In genomic region chr12:3150820-3151590, GRCh38 we compare ENCODE assay signal across 10 cellular contexts.
DNase-seq lines count a peak whose midpoint lies in the region; ATAC-seq and TF ChIP-seq lines count a peak whose summit lies in the region.
"Had no signal": no experiment of that assay in that cellular context is flagged by ENCODE, and none has a peak within 500 bp of the region (broad histone marks: within the 10 kb centered on the region; RNA-seq: fewer than 3 reads in every experiment).

No MANE protein-coding gene starts in this region.

- peaks cover 7% of the 10 kb centered on the region for H3K36me3 Mint-ChIP-seq in type B pancreatic cell

- peak overlapping the region; percentile 54 for H3K27ac Mint-ChIP-seq in type B pancreatic cell
- H3K27ac Mint-ChIP-seq: T-helper 1 cell treated with Interleukin-12 subunit alpha and Interleukin-12 subunit beta and Interleukin-4 antibody, amounts not matched to agents 30 μg/mL and 1 μg/mL, for 36 hours had no signal

- H3K4me1 Mint-ChIP-seq in type B pancreatic cell (ENCODE audit: unreplicated experiment) = peaks cover 42% of the 10 kb centered on the region

- H4K20me1 ChIP-seq in PC-3 (ENCODE audit: low read length) = no peaks in the 10 kb centered on the region

- peaks cover 39% of the 10 kb centered on the region for H3K4me1 ChIP-seq in HUES64 (ENCODE audit: insufficient read depth, low read length)
- H3K4me1 ChIP-seq in body of pancreas = peaks cover 27% of the 10 kb centered on the region
- peaks cover 25% of the 10 kb centered on the region for H3K4me1 ChIP-seq in iPS-20b (ENCODE audit: insufficient read depth, low read length)
- H3K4me1 ChIP-seq in PC-3 (ENCODE audit: insufficient read depth, low read length) = no peaks in the 10 kb centered on the region

- H3K36me3 ChIP-seq in HUES64 (ENCODE audit: insufficient read depth, low read length) (no peaks in the 10 kb centered on the region), body of pancreas (replicated peaks in 1 of 2; ENCODE audit: insufficient read depth in 1 of 2, low read depth in 2 of 2) (no peaks in the 10 kb centered on the region), iPS-20b (ENCODE audit: insufficient read depth, low read depth, low read length) (no peaks in the 10 kb centered on the region), PC-3 (ENCODE audit: low read depth, low read length) (no peaks in the 10 kb centered on the region)

- POLR2A ChIA-PET in PC-3 (lab: Charles Lee; ENCODE audit: unreplicated experiment) = no interaction called here

- H3K9me3 ChIP-seq in HUES64 (ENCODE audit: insufficient read depth, low read depth, low read length) (no peaks in the 10 kb centered on the region), body of pancreas (no peaks in the 10 kb centered on the region), iPS-20b (ENCODE audit: insufficient read depth, low read depth, low read length) (no peaks in the 10 kb centered on the region), PC-3 (ENCODE audit: low read length) (no peaks in the 10 kb centered on the region)

- no peaks in the 10 kb centered on the region for H3F3A ChIP-seq in PC-3 (ENCODE audit: low read length, unreplicated experiment)

- TF ChIP-seq CTCF in body of pancreas (IDR thresholded peaks at IDR 0.05) (no peak), type B pancreatic cell (conservative IDR thresholded peaks at IDR 0.05) (no peak), PC-3 (conservative IDR thresholded peaks at IDR 0.05; ENCODE audit: low read depth, low read length) (no peak)

- no peak overlapping the region for H3K4me2 ChIP-seq in PC-3 (ENCODE audit: low read length)

- no peaks in the 10 kb centered on the region for H3K79me2 ChIP-seq in PC-3 (ENCODE audit: low read length)

- no peaks in the 10 kb centered on the region for H3K27me3 ChIP-seq in HUES64 (ENCODE audit: insufficient read depth, low read length)
- no peaks in the 10 kb centered on the region for H3K27me3 ChIP-seq in body of pancreas
- H3K27me3 ChIP-seq in iPS-20b (ENCODE audit: insufficient read depth, low read length) = no peaks in the 10 kb centered on the region
- no peaks in the 10 kb centered on the region for H3K27me3 ChIP-seq in PC-3 (ENCODE audit: low read length)

- no peaks in the 10 kb centered on the region for H3K9me2 ChIP-seq in PC-3 (replicated peaks; ENCODE audit: low read length)

- ATAC-seq in body of pancreas (peak; percentile 56), PC-3 (no peak)

- H3K27ac ChIP-seq in HUES64 (ENCODE audit: low read depth, low read length) = peak overlapping the region; percentile 62
- peak overlapping the region; percentile 0 to 67 (median 36) for H3K27ac ChIP-seq in body of pancreas
- H3K27ac ChIP-seq in iPS-20b (ENCODE audit: low read length) = no peak overlapping the region
- H3K27ac ChIP-seq in PC-3 (ENCODE audit: low read length) = no peak overlapping the region

- H3K4me3 ChIP-seq in HUES64 (ENCODE audit: low read length) = no peak overlapping the region
- no peak overlapping the region for H3K4me3 ChIP-seq in body of pancreas
- H3K4me3 ChIP-seq in iPS-20b (ENCODE audit: low read length) = peak overlapping the region; percentile 5; the same call in 1 of the 2 replicates
- no peak overlapping the region for H3K4me3 ChIP-seq in PC-3 (ENCODE audit: low read length)

- DNase-seq in body of pancreas = peak in 1 of 4 donors; percentile 22
- DNase-seq in type B pancreatic cell (ENCODE audit: extremely low spot score, unreplicated experiment) = no peak
- no peak for DNase-seq in activated CD4-positive, alpha-beta T cell treated with anti-CD3 and anti-CD28 coated beads for 48 hours
- no peak for DNase-seq in PC-3
- no peak for DNase-seq in MV-4-11 (lab: John Stamatoyannopoulos, UW)
- DNase-seq: activated CD8-positive, alpha-beta memory T cell treated with anti-CD3 and anti-CD28 coated beads, Interleukin-2, amount 50 U/mL, for 48 hours; occipital lobe had no signal

- H3K27me3 Mint-ChIP-seq in type B pancreatic cell = peaks cover 15% of the 10 kb centered on the region

- intact Hi-C loops in body of pancreas (cut with DNase I) (no loop called here), PC-3 (cut with micrococcal nuclease) (no loop called here)

- H3K9ac ChIP-seq in HUES64 (ENCODE audit: low read depth, low read length) (peak overlapping the region; percentile 51), iPS-20b (ENCODE audit: low read depth, low read length) (peak overlapping the region; percentile 28; the same call in 1 of the 2 replicates), PC-3 (ENCODE audit: low read length) (no peak overlapping the region)

- no TSS peak for BruUV-seq in PC-3 (replicated peaks; lab: Mats Ljungman, UMichigan)

- CTCF ChIA-PET in PC-3 (lab: Charles Lee) = no interaction called here

- 45% methylated on average over 15 of the region's 15 CpGs for WGBS in HUES64
- 49 to 61% methylated on average over 14 to 15 of the region's 15 CpGs for WGBS in body of pancreas, 2 donors

- H2AFZ ChIP-seq in PC-3 (ENCODE audit: low read length) = no peak overlapping the region

- TF ChIP-seq POLR2A in body of pancreas (IDR thresholded peaks at IDR 0.05) = no peak

- no peaks in the 10 kb centered on the region for H3K9me3 Mint-ChIP-seq in type B pancreatic cell
- H3K9me3 Mint-ChIP-seq: T-helper 1 cell treated with Interleukin-12 subunit alpha and Interleukin-12 subunit beta and Interleukin-4 antibody, amounts not matched to agents 30 μg/mL and 1 μg/mL, for 36 hours had no signal

- H3K4me3 Mint-ChIP-seq in type B pancreatic cell = no peak overlapping the region
- H3K4me3 Mint-ChIP-seq: T-helper 1 cell treated with Interleukin-12 subunit alpha and Interleukin-12 subunit beta and Interleukin-4 antibody, amounts not matched to agents 30 μg/mL and 1 μg/mL, for 36 hours had no signal

Comparison
In these comparisons a context has a peak if more than half of its experiments do, and no peak if none do; other contexts are left out.
1. H3K27ac ChIP-seq: peak in HUES64 (single experiment) and body of pancreas (4 of 4); none in iPS-20b (single experiment) and PC-3 (single experiment).